Comparison of ENCODE assay signal across 9 cellular contexts in genomic region chr11:128890543-128891409, GRCh38. TPM values are rescaled to one million over a fixed set of nuclear protein-coding genes. Genes with fewer than 3 reads are reported as not detected.
DNase-seq lines count a peak whose midpoint lies in the region; FAIRE-seq and TF ChIP-seq lines count a peak whose summit lies in the region.
"Had no signal": no experiment of that assay in that cellular context is flagged by ENCODE, and none has a peak within 500 bp of the region (broad histone marks: within the 10 kb centered on the region; RNA-seq: fewer than 3 reads in every experiment).

KCNJ5 (plus strand) TSS chr11:128891356; CDS start chr11:128911274, 19,918 bp downstream.

- H3K27me3 Mint-ChIP-seq in mesothelial cell of epicardium (ENCODE audit: low read depth) = peaks cover 45% of the 10 kb centered on the region

- POLR2A ChIA-PET in PC-9 (lab: Charles Lee; ENCODE audit: unreplicated experiment) = interaction anchor here (0.6 kb wide), 1 partner anchor 487 kb away, joined by 3 read pairs; no protein-coding TSS in a partner anchor

- H3K9me2 ChIP-seq in GM23248 (ENCODE audit: insufficient read depth) = no peaks in the 10 kb centered on the region
- no peaks in the 10 kb centered on the region for H3K9me2 ChIP-seq in PC-9 (ENCODE audit: insufficient read depth)

- H3K27ac Mint-ChIP-seq in mesothelial cell of epicardium = peak within 1 kb of the TSS; percentile 66

- H3K4me1 ChIP-seq in GM23248 (ENCODE audit: insufficient read depth) (no peaks in the 10 kb centered on the region), PC-9 (replicated peaks; ENCODE audit: insufficient read depth) (no peaks in the 10 kb centered on the region), ectodermal cell (ENCODE audit: control insufficient read depth, insufficient read depth, low read length) (peaks cover 11% of the 10 kb centered on the region), vagina (peaks cover 10% of the 10 kb centered on the region)

- peak within 1 kb of the TSS; percentile 62; the same call in 1 of the 2 replicates for H2AFZ ChIP-seq in GM23248
- H2AFZ ChIP-seq in PC-9 = no peak within 1 kb of the TSS

- in situ Hi-C loops in GM23248 (cut with MboI) = no loop called here

- TF ChIP-seq CTCF in PC-9 (conservative IDR thresholded peaks at IDR 0.05) = no peak
- no peak for TF ChIP-seq CTCF in mesothelial cell of epicardium (IDR thresholded peaks at IDR 0.05; ENCODE audit: unreplicated experiment)
- TF ChIP-seq CTCF in vagina (IDR thresholded peaks at IDR 0.05) = no peak

- peaks cover 32% of the 10 kb centered on the region for H3K4me1 Mint-ChIP-seq in mesothelial cell of epicardium

- H3K9me3 Mint-ChIP-seq in mesothelial cell of epicardium = no peaks in the 10 kb centered on the region

- 2% methylated on average over 63 to 86 of the region's 86 CpGs for WGBS in GM23248 (ENCODE audit: low coverage in 1 of 2, low lambda C conversion rate in 2 of 2, missing lambda C conversion rate in 2 of 2), 2 experiments
- WGBS in ectodermal cell, 2 experiments = 0% methylated on average over 77 of the region's 86 CpGs

- H3K9me3 ChIP-seq in GM23248 (ENCODE audit: low read depth) (no peaks in the 10 kb centered on the region), PC-9 (ENCODE audit: insufficient read depth, low read depth) (no peaks in the 10 kb centered on the region), ectodermal cell (ENCODE audit: control insufficient read depth, low read length) (no peaks in the 10 kb centered on the region), vagina (no peaks in the 10 kb centered on the region)

- FAIRE-seq in GM19239 (lab: Jason Lieb, UNC) = no peak

- H3K36me3 Mint-ChIP-seq in mesothelial cell of epicardium = no peaks in the 10 kb centered on the region

- TF ChIP-seq POLR2A in vagina (IDR thresholded peaks at IDR 0.05) (no peak), erythroblast (IDR thresholded peaks at IDR 0.05; ENCODE audit: low read length) (no peak)

- H3K27ac ChIP-seq in GM23248 (no peak within 1 kb of the TSS), PC-9 (no peak within 1 kb of the TSS), ectodermal cell (ENCODE audit: insufficient read depth, low read depth, low read length, poor library complexity, severe bottlenecking) (no peak within 1 kb of the TSS), vagina (no peak within 1 kb of the TSS)

- DNase-seq in GM23248 (peak; percentile 70), PC-9 (peak in 1 of 2 experiments; percentile 32), mesothelial cell of epicardium (ENCODE audit: low spot score in 2 of 2, unreplicated experiment in 2 of 2) (peak in 1 of 2 experiments; percentile 66), vagina (ENCODE audit: extremely low spot score in 2 of 2) (no peak), GM19239 (ENCODE audit: insufficient read length, low spot score) (no peak), erythroblast (lab: John Stamatoyannopoulos, UW) (no peak), pons (ENCODE audit: low spot score) (no peak)

- peak within 1 kb of the TSS; percentile 79 for H3K4me2 ChIP-seq in GM23248 (ENCODE audit: unreplicated experiment)
- peak within 1 kb of the TSS; percentile 76 for H3K4me2 ChIP-seq in PC-9

- H3K79me2 ChIP-seq in GM23248 (ENCODE audit: insufficient read depth) (no peaks in the 10 kb centered on the region), PC-9 (ENCODE audit: low read depth) (no peaks in the 10 kb centered on the region)

- H3K36me3 ChIP-seq in GM23248 (ENCODE audit: low read depth) = no peaks in the 10 kb centered on the region
- no peaks in the 10 kb centered on the region for H3K36me3 ChIP-seq in PC-9 (ENCODE audit: low read depth)
- no peaks in the 10 kb centered on the region for H3K36me3 ChIP-seq in ectodermal cell (ENCODE audit: control insufficient read depth, insufficient read depth, low read length)
- H3K36me3 ChIP-seq in vagina = no peaks in the 10 kb centered on the region

- intact Hi-C loops in PC-9 (cut with micrococcal nuclease; ENCODE audit: unreplicated experiment) (no loop called here), vagina (cut with DNase I) (no loop called here)

- CTCF ChIA-PET in PC-9 (lab: Charles Lee) = interaction anchor here (0.9 kb wide), 1 partner anchor 58 kb away, joined by 3 read pairs; no protein-coding TSS in a partner anchor

- BruUV-seq in PC-9 (replicated peaks; lab: Mats Ljungman, UMichigan) = no TSS peak

- no peaks in the 10 kb centered on the region for H4K20me1 ChIP-seq in GM23248 (ENCODE audit: insufficient read depth)
- H4K20me1 ChIP-seq in PC-9 (ENCODE audit: insufficient read depth) = no peaks in the 10 kb centered on the region

- H3F3A ChIP-seq in GM23248 (ENCODE audit: insufficient read depth) = no peaks in the 10 kb centered on the region
- H3F3A ChIP-seq in PC-9 (ENCODE audit: insufficient read depth, low read depth) = no peaks in the 10 kb centered on the region

- no peak within 1 kb of the TSS; the same call in 1 of the 2 replicates for H3K9ac ChIP-seq in GM23248

- H3K4me3 ChIP-seq in GM23248 = peak within 1 kb of the TSS; percentile 62
- H3K4me3 ChIP-seq in PC-9 = peak within 1 kb of the TSS; percentile 39; the same call in 1 of the 2 replicates
- H3K4me3 ChIP-seq in ectodermal cell (ENCODE audit: insufficient read depth, low read depth, low read length) = peak within 1 kb of the TSS; percentile 37
- H3K4me3 ChIP-seq in vagina = peak within 1 kb of the TSS; percentile 44 to 70

- H3K27me3 ChIP-seq in GM23248 (replicated peaks; ENCODE audit: insufficient read depth) (peaks cover 6% of the 10 kb centered on the region; the same call in 1 of the 2 replicates), PC-9 (ENCODE audit: insufficient read depth, low read depth) (peaks cover 19% of the 10 kb centered on the region; the same call in 1 of the 2 replicates), ectodermal cell (ENCODE audit: control insufficient read depth, insufficient read depth, low read length, poor library complexity, severe bottlenecking) (peaks cover 76% of the 10 kb centered on the region), vagina (no peaks in the 10 kb centered on the region)

- H3K4me3 Mint-ChIP-seq in mesothelial cell of epicardium = peak within 1 kb of the TSS; percentile 74

RNA-seq across cellular contexts. Expression of gene KCNJ5, which starts in this region (rescaled TPM):
- under 0.01 TPM in 1 of 2 replicates, not detected in the other for total RNA-seq in GM23248 (2014; rRNA removed; shearing (Covaris generic))
- polyA plus RNA-seq in GM23248 (2016; fragmentation: Nextera tagmentation; extraction: Ambion mirVana) = not detected in 2 replicates
- total RNA-seq in PC-9 (2021) (0.11 TPM in 1 of 2 replicates, not detected in the other), mesothelial cell of epicardium (0.09 to 0.23 TPM (median 0.11 TPM) in 3 replicates), vagina (1.5 TPM)
- 0.09 TPM for polyA plus RNA-seq in ectodermal cell (2013, experiment 1 of 4)
- polyA plus RNA-seq in ectodermal cell (2013, experiment 2 of 4) = 0.11 TPM
- polyA plus RNA-seq in ectodermal cell (2013, experiment 3 of 4) = 0.21 TPM
- 0.20 TPM for polyA plus RNA-seq in ectodermal cell (2013, experiment 4 of 4)
- total RNA-seq: pulmonary artery endothelial cell had no signal

Comparison
In these comparisons a context has a peak if more than half of its experiments do, and no peak if none do; other contexts are left out.
1. Peak in DNase-seq, H3K4me3 ChIP-seq and H3K4me2 ChIP-seq in GM23248; RNA of the gene not detected or under 1 TPM.